9 cellular contexts compared by ENCODE assay signal in genomic region chr10:102226542-102226870, GRCh38. TPM values are rescaled to one million over a fixed set of nuclear protein-coding genes. Genes with fewer than 3 reads are reported as not detected.
DNase-seq lines count a peak whose midpoint lies in the region; ATAC-seq and TF ChIP-seq lines count a peak whose summit lies in the region.
"Had no signal": no experiment of that assay in that cellular context is flagged by ENCODE, and none has a peak within 500 bp of the region (broad histone marks: within the 10 kb centered on the region; RNA-seq: fewer than 3 reads in every experiment).

No MANE protein-coding gene starts in this region.

- H3K27ac Mint-ChIP-seq in central memory CD8-positive, alpha-beta T cell (ENCODE audit: low read depth): no peak overlapping the region
- H3K27ac Mint-ChIP-seq in natural killer cell treated with Interleukin-12 subunit alpha and Interleukin-12 subunit beta and Interleukin-15 and Interleukin-18, amount 100 ng/mL, for 72 hours: no peak overlapping the region

- no peak overlapping the region for H3K18ac ChIP-seq in IMR-90 (ENCODE audit: low read depth, low read length)

- no peak overlapping the region for H4K91ac ChIP-seq in IMR-90 (ENCODE audit: insufficient read depth, low read depth, low read length)

- H3K36me3 ChIP-seq in IMR-90 (ENCODE audit: control insufficient read depth, insufficient read depth, low read length): no peaks in the 10 kb centered on the region

- H2BK120ac ChIP-seq in IMR-90 (ENCODE audit: low read depth, low read length): no peak overlapping the region

- no peak for TF ChIP-seq RAD21 in IMR-90 (IDR thresholded peaks at IDR 0.05; ENCODE audit: low read length)

- no peak overlapping the region for H3K9ac ChIP-seq in IMR-90 (ENCODE audit: low read depth, low read length)

- peak overlapping the region; percentile 61 for H3K4me3 Mint-ChIP-seq in central memory CD8-positive, alpha-beta T cell
- H3K4me3 Mint-ChIP-seq in natural killer cell treated with Interleukin-12 subunit alpha and Interleukin-12 subunit beta and Interleukin-15 and Interleukin-18, amount 100 ng/mL, for 72 hours: peak overlapping the region; percentile 63

- no peak overlapping the region for H4K8ac ChIP-seq in IMR-90 (ENCODE audit: low read depth in 2 of 2, low read length in 2 of 2)

- H4K20me1 ChIP-seq in IMR-90 (ENCODE audit: insufficient read depth, low read length): peaks cover 10% of the 10 kb centered on the region

- H3K4ac ChIP-seq in IMR-90 (ENCODE audit: low read depth, low read length): no peak overlapping the region

- H2BK5ac ChIP-seq in IMR-90 (ENCODE audit: low read depth, low read length, poor library complexity, severe bottlenecking): no peak overlapping the region

- no peak overlapping the region for H2AK5ac ChIP-seq in IMR-90 (ENCODE audit: low read depth, low read length)

- no peaks in the 10 kb centered on the region for H3K79me1 ChIP-seq in IMR-90 (ENCODE audit: low read depth in 1 of 2, low read length in 2 of 2)

- H3K56ac ChIP-seq in IMR-90 (ENCODE audit: extremely low read depth, insufficient read depth, low read length): no peak overlapping the region

- dilution Hi-C loops in IMR-90 (cut with HindIII; ENCODE audit: low sequenced_read_pairs, unreplicated experiment): no loop called here

- POLR2A ChIA-PET in AG04449 (lab: Yijun Ruan, JAX): interaction anchor here (1.3 kb wide), 1 partner anchor 19 kb away, joined by 4 read pairs; the partner anchor contains the start of gene GBF1
- POLR2A ChIA-PET in IMR-90 (lab: Charles Lee; ENCODE audit: unreplicated experiment): no interaction called here

- H3K27ac ChIP-seq in IMR-90 (ENCODE audit: insufficient read depth, low read length): no peak overlapping the region

- peaks cover 11% of the 10 kb centered on the region for H3K4me1 Mint-ChIP-seq in central memory CD8-positive, alpha-beta T cell
- H3K4me1 Mint-ChIP-seq in natural killer cell treated with Interleukin-12 subunit alpha and Interleukin-12 subunit beta and Interleukin-15 and Interleukin-18, amount 100 ng/mL, for 72 hours (ENCODE audit: low read depth in 2 of 2): peaks cover 32 to 33% of the 10 kb centered on the region in 2 donors

- H3K36me3 Mint-ChIP-seq in central memory CD8-positive, alpha-beta T cell (ENCODE audit: insufficient read depth): no peaks in the 10 kb centered on the region
- no peaks in the 10 kb centered on the region for H3K36me3 Mint-ChIP-seq in natural killer cell treated with Interleukin-12 subunit alpha and Interleukin-12 subunit beta and Interleukin-15 and Interleukin-18, amount 100 ng/mL, for 72 hours

- no peak overlapping the region for H3K14ac ChIP-seq in IMR-90 (replicated peaks; ENCODE audit: low read depth, low read length)

- H3K9me1 ChIP-seq in IMR-90 (ENCODE audit: insufficient read depth, low read length): 0 out of 2 replicates have a peak, but pooled peaks cover 3% of the 10 kb centered on the region

- no peak for TF ChIP-seq POLR2A in IMR-90 (IDR thresholded peaks at IDR 0.05; ENCODE audit: low read depth, low read length)

- H2AFZ ChIP-seq in IMR-90 (replicated peaks; ENCODE audit: low read length, poor library complexity): peak overlapping the region; percentile 95

- H2AK9ac ChIP-seq in IMR-90 (replicated peaks; ENCODE audit: low read depth, low read length, poor library complexity): no peak overlapping the region

- peak overlapping the region; percentile 84 for H3K4me2 ChIP-seq in IMR-90 (ENCODE audit: low read depth, low read length)

- peaks cover 23% of the 10 kb centered on the region for H3K27me3 ChIP-seq in IMR-90 (ENCODE audit: control insufficient read depth, insufficient read depth, low read length)

- intact Hi-C loops in IMR-90 (cut with micrococcal nuclease): loop anchor here (10.0 kb wide), 1 partner anchor 358 kb away; no protein-coding TSS in a partner anchor
- intact Hi-C loops in left colon (cut with DNase I, micrococcal nuclease): loop anchor here in 1 of 2 donors (5.0 kb wide), 1 partner anchor 121 kb away; no protein-coding TSS in a partner anchor

- no peaks in the 10 kb centered on the region for H3K9me3 ChIP-seq in IMR-90 (ENCODE audit: control insufficient read depth, insufficient read depth, low read length)

- no peak for TF ChIP-seq CTCF in AG04449 (IDR thresholded peaks at IDR 0.05; ENCODE audit: insufficient read depth, low read length, missing control alignments)
- no peak for TF ChIP-seq CTCF in IMR-90 (conservative IDR thresholded peaks at IDR 0.05; ENCODE audit: low read depth, low read length)

- no peak overlapping the region for H3K23ac ChIP-seq in IMR-90 (ENCODE audit: low read depth, low read length)

- H2BK15ac ChIP-seq in IMR-90 (ENCODE audit: low read depth, low read length): no peak overlapping the region

- ATAC-seq in IMR-90 (ENCODE audit: low read depth): no peak
- ATAC-seq in central memory CD8-positive, alpha-beta T cell (replicated peaks; ENCODE audit: extremely low read depth, poor library complexity, severe bottlenecking): no peak
- ATAC-seq in natural killer cell treated with Interleukin-12 subunit alpha and Interleukin-12 subunit beta and Interleukin-15 and Interleukin-18, amount 100 ng/mL, for 72 hours: no peak
- no peak for ATAC-seq in left colon
- ATAC-seq in HG03159 (IDR thresholded peaks at IDR 0.05; ENCODE audit: unreplicated experiment): no peak

- no TSS peak for BruUV-seq in IMR-90 (replicated peaks; lab: Mats Ljungman, UMichigan)

- peaks cover 11% of the 10 kb centered on the region for H3K4me1 ChIP-seq in IMR-90 (ENCODE audit: control insufficient read depth, insufficient read depth, low read length)

- no peak for DNase-seq in AG04449 (ENCODE audit: low read depth, low spot score)
- DNase-seq in IMR-90: no peak
- DNase-seq in central memory CD8-positive, alpha-beta T cell (ENCODE audit: low spot score in 2 of 2): no peak
- no peak for DNase-seq in natural killer cell treated with Interleukin-12 subunit alpha and Interleukin-12 subunit beta and Interleukin-15 and Interleukin-18, amount 100 ng/mL, for 72 hours (ENCODE audit: low spot score)
- no peak for DNase-seq in NOMO-1 treated with dmso at 0.1 percent for 144 hours (lab: John Stamatoyannopoulos, UW; ENCODE audit: unreplicated experiment)
- no peak for DNase-seq in NCI-H82 (lab: John Stamatoyannopoulos, UW)
- no peak for DNase-seq in left colon

- CTCF ChIA-PET in AG04449 (lab: Yijun Ruan, JAX) (interaction anchor here (0.7 to 17.7 kb wide), 16 partner anchors 9 to 357 kb away, joined by 3 to 942 read pairs (median 4); partner anchors contain the start of genes FBXL15, NFKB2, PITX3 and PPRC1), IMR-90 (lab: Yijun Ruan, JAX) (interaction anchor here (1.2 to 1.7 kb wide), 2 partner anchors 57 to 126 kb away, joined by 6 to 8 read pairs; no protein-coding TSS in a partner anchor)

- H3K9me3 Mint-ChIP-seq in central memory CD8-positive, alpha-beta T cell: no peaks in the 10 kb centered on the region
- H3K9me3 Mint-ChIP-seq in natural killer cell treated with Interleukin-12 subunit alpha and Interleukin-12 subunit beta and Interleukin-15 and Interleukin-18, amount 100 ng/mL, for 72 hours: no peaks in the 10 kb centered on the region
- H3K9me3 Mint-ChIP-seq: neural crest cell had no signal

- peak overlapping the region; percentile 45 for H3K4me3 ChIP-seq in AG04449 (ENCODE audit: low read depth, low read length)
- peak overlapping the region; percentile 33 for H3K4me3 ChIP-seq in IMR-90 (ENCODE audit: insufficient read depth, low read depth, low read length)

- in situ Hi-C loops in IMR-90 (cut with MboI; ENCODE audit: low sequenced_read_pairs): loop anchor here (5.0 to 10.0 kb wide), 3 partner anchors 59 to 258 kb away; no protein-coding TSS in a partner anchor

- WGBS in IMR-90 (ENCODE audit: extremely low coverage in 2 of 2, insufficient read length in 1 of 2), 2 experiments: 61% methylated on average over 6 of the region's 8 CpGs; no CpG with 5 or more reads in 1 of the 2 experiments

- no peak overlapping the region for H2BK20ac ChIP-seq in IMR-90 (ENCODE audit: low read depth, low read length)

- peaks cover 32% of the 10 kb centered on the region for H3K27me3 Mint-ChIP-seq in central memory CD8-positive, alpha-beta T cell
- peaks cover 25 to 37% of the 10 kb centered on the region in 2 donors for H3K27me3 Mint-ChIP-seq in natural killer cell treated with Interleukin-12 subunit alpha and Interleukin-12 subunit beta and Interleukin-15 and Interleukin-18, amount 100 ng/mL, for 72 hours

- no peak overlapping the region for H4K5ac ChIP-seq in IMR-90 (ENCODE audit: low read depth, low read length)

TF ChIP-seq in IMR-90, 13 proteins besides CTCF, POLR2A, EP300 and RAD21 (continues in another document):
- no peak for TF ChIP-seq MAZ (IDR thresholded peaks at IDR 0.05; ENCODE audit: borderline replicate concordance, low read depth, low read length)
- TF ChIP-seq, protein P1, sequence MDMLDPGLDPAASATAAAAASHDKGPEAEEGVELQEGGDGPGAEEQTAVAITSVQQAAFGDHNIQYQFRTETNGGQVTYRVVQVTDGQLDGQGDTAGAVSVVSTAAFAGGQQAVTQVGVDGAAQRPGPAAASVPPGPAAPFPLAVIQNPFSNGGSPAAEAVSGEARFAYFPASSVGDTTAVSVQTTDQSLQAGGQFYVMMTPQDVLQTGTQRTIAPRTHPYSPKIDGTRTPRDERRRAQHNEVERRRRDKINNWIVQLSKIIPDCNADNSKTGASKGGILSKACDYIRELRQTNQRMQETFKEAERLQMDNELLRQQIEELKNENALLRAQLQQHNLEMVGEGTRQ (IDR thresholded peaks at IDR 0.05; ENCODE audit: low read depth, low read length): no peak
- TF ChIP-seq RFX5 (IDR thresholded peaks at IDR 0.05; ENCODE audit: low read depth, low read length): no peak

RNA-seq across cellular contexts. Expression of gene ELOVL3, which starts 0.4 kb away (rescaled TPM):
- 0.28 and 0.36 TPM in 2 replicates for total RNA-seq in IMR-90 (2012; rRNA removed)
- 0.09 and 0.14 TPM in 2 replicates for polyA plus RNA-seq in IMR-90 (2012; rRNA removed)
- polyA plus RNA-seq in IMR-90 (2012; cell fraction: cytosol; rRNA removed): 0.35 TPM in 1 of 2 replicates, not detected in the other
- polyA plus RNA-seq in IMR-90 (2012; cell fraction: nucleus; rRNA removed; ENCODE audit: low replicate concordance): 0.09 and 0.14 TPM in 2 replicates
- total RNA-seq in natural killer cell treated with Interleukin-12 subunit alpha and Interleukin-12 subunit beta and Interleukin-15 and Interleukin-18, amount 100 ng/mL, for 72 hours: not detected
- total RNA-seq in left colon: not detected

RNA-seq across cellular contexts. Expression of gene PITX3, which starts 14.8 kb away (rescaled TPM):
- total RNA-seq in IMR-90 (2012; rRNA removed) (not detected in 2 replicates), left colon (not detected)
- not detected in 2 replicates for polyA plus RNA-seq in IMR-90 (2012; rRNA removed)
- 0.03 and 0.13 TPM in 2 replicates for polyA plus RNA-seq in IMR-90 (2012; cell fraction: cytosol; rRNA removed)
- polyA plus RNA-seq in IMR-90 (2012; cell fraction: nucleus; rRNA removed; ENCODE audit: low replicate concordance): 0.10 and 0.18 TPM in 2 replicates
- total RNA-seq in natural killer cell treated with Interleukin-12 subunit alpha and Interleukin-12 subunit beta and Interleukin-15 and Interleukin-18, amount 100 ng/mL, for 72 hours: not detected
- total RNA-seq: neural crest cell had no signal

RNA-seq across cellular contexts. Expression of gene GBF1, which starts 18.8 kb away (rescaled TPM):
- total RNA-seq in IMR-90 (2012; rRNA removed) (36.4 and 38.7 TPM in 2 replicates), left colon (10 to 100 TPM; 52.3 to 64.3 TPM)
- 38.0 and 40.1 TPM in 2 replicates for polyA plus RNA-seq in IMR-90 (2012; rRNA removed)
- polyA plus RNA-seq in IMR-90 (2012; cell fraction: cytosol; rRNA removed): 23.1 and 25.4 TPM in 2 replicates
- polyA plus RNA-seq in IMR-90 (2012; cell fraction: nucleus; rRNA removed; ENCODE audit: low replicate concordance): 74.8 and 86.1 TPM in 2 replicates
- total RNA-seq in natural killer cell treated with Interleukin-12 subunit alpha and Interleukin-12 subunit beta and Interleukin-15 and Interleukin-18, amount 100 ng/mL, for 72 hours: 10 to 100 TPM; 63.2 to 65.3 TPM
